In genomic region chr6:157597461-157598312, GRCh38 we compare ENCODE assay signal across 8 cellular contexts.
DNase-seq lines count a peak whose midpoint lies in the region; ATAC-seq and TF ChIP-seq lines count a peak whose summit lies in the region.

No MANE protein-coding gene starts in this region.

- H3K27me3 ChIP-seq in OCI-LY1 (ENCODE audit: insufficient read depth, low read length) = no peaks in the 10 kb centered on the region
- H3K27me3 ChIP-seq in right atrium auricular region = no peaks in the 10 kb centered on the region

- H3K27ac ChIP-seq in OCI-LY1 (ENCODE audit: low read depth, low read length, poor library complexity, severe bottlenecking) (no peak overlapping the region), right atrium auricular region (no peak overlapping the region)

- TF ChIP-seq CTCF in GM20000 (IDR thresholded peaks at IDR 0.05; ENCODE audit: extremely low read depth, missing control alignments) (peak; percentile 35), OCI-LY1 (IDR thresholded peaks at IDR 0.05; ENCODE audit: low read length) (peak; percentile 27; the same call in 1 of the 2 replicates), right atrium auricular region (IDR thresholded peaks at IDR 0.05) (peak in 1 of 2 donors; percentile 73)

- H3K9ac ChIP-seq in OCI-LY1 (ENCODE audit: low read length) = no peak overlapping the region

- H3K4me1 Mint-ChIP-seq in activated naive CD8-positive, alpha-beta T cell treated with anti-CD3 and anti-CD28 coated beads for 36 hours = no peaks in the 10 kb centered on the region

- H3K4me3 Mint-ChIP-seq in activated naive CD8-positive, alpha-beta T cell treated with anti-CD3 and anti-CD28 coated beads for 36 hours = no peak overlapping the region

- H3K36me3 ChIP-seq in OCI-LY1 (ENCODE audit: insufficient read depth, low read length) = no peaks in the 10 kb centered on the region
- H3K36me3 ChIP-seq in right atrium auricular region = no peaks in the 10 kb centered on the region

- no peaks in the 10 kb centered on the region for H3K9me3 Mint-ChIP-seq in activated naive CD8-positive, alpha-beta T cell treated with anti-CD3 and anti-CD28 coated beads for 36 hours

- H3F3A ChIP-seq in OCI-LY1 (ENCODE audit: insufficient read depth, low read length) = no peaks in the 10 kb centered on the region

- no peak overlapping the region for H3K4me3 ChIP-seq in OCI-LY1 (ENCODE audit: low read depth, low read length, poor library complexity, severe bottlenecking)
- H3K4me3 ChIP-seq in right atrium auricular region = no peak overlapping the region

- no peaks in the 10 kb centered on the region for H3K36me3 Mint-ChIP-seq in activated naive CD8-positive, alpha-beta T cell treated with anti-CD3 and anti-CD28 coated beads for 36 hours

- peak; percentile 66 for ATAC-seq in sciatic nerve

- intact Hi-C loops in sciatic nerve (cut with DNase I) = no loop called here

- no peak overlapping the region for H3K27ac Mint-ChIP-seq in activated naive CD8-positive, alpha-beta T cell treated with anti-CD3 and anti-CD28 coated beads for 36 hours

- no peak overlapping the region for H3K4me2 ChIP-seq in OCI-LY1 (ENCODE audit: low read length)

- no peak overlapping the region for H2AFZ ChIP-seq in OCI-LY1 (ENCODE audit: low read length)

- H3K27me3 Mint-ChIP-seq in activated naive CD8-positive, alpha-beta T cell treated with anti-CD3 and anti-CD28 coated beads for 36 hours = no peaks in the 10 kb centered on the region

- H4K20me1 ChIP-seq in OCI-LY1 (ENCODE audit: insufficient read depth, low read length) = no peaks in the 10 kb centered on the region

- H3K9me3 ChIP-seq in OCI-LY1 (ENCODE audit: low read length) = no peaks in the 10 kb centered on the region
- no peaks in the 10 kb centered on the region for H3K9me3 ChIP-seq in right atrium auricular region

- H3K4me1 ChIP-seq in OCI-LY1 (ENCODE audit: insufficient read depth, low read length, severe bottlenecking) (no peaks in the 10 kb centered on the region), right atrium auricular region (peaks cover 0 to 8% of the 10 kb centered on the region in 2 donors)

- DNase-seq in CD1c-positive myeloid dendritic cell (ENCODE audit: extremely low spot score) = peak; percentile 48
- peak; percentile 72 for DNase-seq in GM20000 (ENCODE audit: low spot score)
- peak; percentile 22 for DNase-seq in activated naive CD8-positive, alpha-beta T cell treated with anti-CD3 and anti-CD28 coated beads for 36 hours
- DNase-seq in right atrium auricular region (ENCODE audit: low spot score) = peak; percentile 61
- no peak for DNase-seq in sciatic nerve (ENCODE audit: low spot score)
- DNase-seq in occipital lobe (lab: John Stamatoyannopoulos, UW) = no peak
- DNase-seq in DMS79 treated with DMSO at 0.1 percent for 48 hours (lab: John Stamatoyannopoulos, UW) = no peak

- H3K9me2 ChIP-seq in OCI-LY1 (ENCODE audit: low read depth, low read length) = no peaks in the 10 kb centered on the region

- no peaks in the 10 kb centered on the region for H3K79me2 ChIP-seq in OCI-LY1 (ENCODE audit: insufficient read depth, low read length)

Comparison
In these comparisons a context has a peak if more than half of its experiments do, and no peak if none do; other contexts are left out.
1. DNase-seq: peak in CD1c-positive myeloid dendritic cell (single experiment), GM20000 (single experiment), activated naive CD8-positive, alpha-beta T cell treated with anti-CD3 and anti-CD28 coated beads for 36 hours (single experiment) and right atrium auricular region (single experiment); none in sciatic nerve (single experiment), occipital lobe (single experiment) and DMS79 treated with DMSO at 0.1 percent for 48 hours (single experiment).